1 cellular context compared by ENCODE assay signal in the genomic region with DNA sequence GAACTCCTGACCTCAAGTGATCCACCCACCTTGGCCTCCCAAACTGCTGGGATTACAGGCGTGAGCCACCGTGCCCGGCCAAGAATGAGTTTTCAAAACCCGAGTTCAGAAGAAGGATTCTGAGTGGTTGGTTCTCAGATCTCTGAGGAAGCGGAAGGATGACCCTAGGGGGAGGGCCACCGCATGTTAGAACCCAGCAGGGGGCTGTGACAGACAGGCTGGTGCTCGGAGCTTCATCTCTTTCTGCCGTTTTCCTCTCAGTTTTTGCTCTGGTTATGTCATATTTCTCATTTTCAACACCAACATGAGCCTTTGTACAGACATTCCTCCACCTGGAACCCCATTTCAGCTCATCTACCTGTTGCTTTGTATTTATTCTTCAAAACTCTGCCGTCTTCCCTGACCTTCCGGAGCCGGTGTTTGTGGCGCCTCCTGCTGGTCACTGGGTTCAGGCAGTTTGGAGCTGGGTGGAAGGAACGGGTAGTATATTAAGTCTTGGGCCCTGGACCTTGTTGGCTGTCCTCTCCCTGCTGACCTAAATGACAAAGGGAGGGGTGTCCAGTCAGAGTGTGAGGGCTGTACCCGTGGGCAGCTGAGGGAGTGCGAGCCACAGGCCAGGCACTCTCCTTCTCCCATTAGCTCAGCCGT.
TF ChIP-seq lines count a peak whose summit lies in the region.

A gene with protein sequence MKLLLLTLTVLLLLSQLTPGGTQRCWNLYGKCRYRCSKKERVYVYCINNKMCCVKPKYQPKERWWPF (plus strand): TSS at position 621 of the 648 bp plus-strand sequence. CDS start 67 bp downstream, outside the sequence.

TF ChIP-seq in IMR-90, 13 proteins besides CTCF, POLR2A, EP300 and RAD21 (continued from another document):
- TF ChIP-seq USF2 (IDR thresholded peaks at IDR 0.05; ENCODE audit: low read depth, low read length) (no peak), ELK1 (IDR thresholded peaks at IDR 0.05; ENCODE audit: borderline replicate concordance, low read depth, low read length) (no peak)
TF ChIP-seq in IMR-90: peak in this region for 0.
